17 cellular contexts compared by ENCODE assay signal in the genomic region with DNA sequence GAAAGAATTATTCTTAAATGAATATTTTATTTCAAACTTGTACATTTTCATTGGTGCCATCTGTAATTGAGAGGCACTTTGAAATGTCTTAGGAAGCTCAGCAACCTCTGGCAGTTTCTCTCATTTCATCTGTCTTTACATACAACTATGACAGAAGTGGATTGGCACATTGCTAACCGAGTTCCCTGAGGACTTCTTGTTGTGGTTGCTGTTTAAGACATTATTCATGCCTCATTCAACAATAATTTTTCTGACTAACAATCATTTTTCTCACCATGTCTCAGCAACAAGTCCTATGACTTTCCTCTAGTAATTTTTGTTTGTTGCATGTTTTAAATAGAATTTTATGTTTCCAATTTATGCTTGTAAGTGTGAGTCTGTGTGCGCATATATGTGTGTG.
DNase-seq lines count a peak whose midpoint lies in the region; ATAC-seq and TF ChIP-seq lines count a peak whose summit lies in the region.
"Had no signal": no experiment of that assay in that cellular context is flagged by ENCODE, and none has a peak within 500 bp of the region (broad histone marks: within the 10 kb centered on the region; RNA-seq: fewer than 3 reads in every experiment).

No MANE protein-coding gene starts in this region.

- no peak overlapping the region for H2BK120ac ChIP-seq in IMR-90 (ENCODE audit: low read depth, low read length)

- no TSS peak for BruUV-seq in IMR-90 (replicated peaks; lab: Mats Ljungman, UMichigan)

- no peak overlapping the region for H3K4ac ChIP-seq in IMR-90 (ENCODE audit: low read depth, low read length)

- H3K4me3 ChIP-seq in IMR-90 (ENCODE audit: insufficient read depth, low read depth, low read length): no peak overlapping the region
- H3K4me3 ChIP-seq: ascending aorta, heart left ventricle, mucosa of descending colon, prostate gland had no signal

- TF ChIP-seq CTCF in IMR-90 (conservative IDR thresholded peaks at IDR 0.05; ENCODE audit: low read depth, low read length): no peak

- 0 out of 2 replicates have a peak, but pooled peaks cover 3% of the 10 kb centered on the region for H3K9me1 ChIP-seq in IMR-90 (ENCODE audit: insufficient read depth, low read length)

- no peak overlapping the region for H4K91ac ChIP-seq in IMR-90 (ENCODE audit: insufficient read depth, low read depth, low read length)

- H2BK15ac ChIP-seq in IMR-90 (ENCODE audit: low read depth, low read length): no peak overlapping the region

- no peak overlapping the region for H4K5ac ChIP-seq in IMR-90 (ENCODE audit: low read depth, low read length)

- H3K9ac ChIP-seq in IMR-90 (ENCODE audit: low read depth, low read length): no peak overlapping the region

- intact Hi-C loops in IMR-90 (cut with micrococcal nuclease): no loop called here

- DNase-seq in AG20443 (ENCODE audit: low spot score) (peak; percentile 16), IMR-90 (peak; percentile 60), astrocyte of the hippocampus (ENCODE audit: low read depth, low spot score) (peak; percentile 21), kidney tubule cell (ENCODE audit: low spot score) (peak; percentile 17), D341Med (ENCODE audit: low spot score) (no peak), C1 segment of cervical spinal cord (lab: John Stamatoyannopoulos, UW) (no peak)
- DNase-seq: activated CD8-positive, alpha-beta T cell treated with anti-CD3 and anti-CD28 coated beads, Interleukin-2, amount 10 ng/mL, durations not matched to agents 7 days and 5 days; DMS79; effector memory CD4-positive, alpha-beta T cell; heart left ventricle; mucosa of descending colon; NCI-H2081 had no signal

- H3K27ac ChIP-seq in IMR-90 (ENCODE audit: insufficient read depth, low read length): no peak overlapping the region
- H3K27ac ChIP-seq: ascending aorta, heart left ventricle, prostate gland had no signal

- H3K14ac ChIP-seq in IMR-90 (replicated peaks; ENCODE audit: low read depth, low read length): no peak overlapping the region

- no peak for TF ChIP-seq RAD21 in IMR-90 (IDR thresholded peaks at IDR 0.05; ENCODE audit: low read length)

- no peak overlapping the region for H4K8ac ChIP-seq in IMR-90 (ENCODE audit: low read depth in 2 of 2, low read length in 2 of 2)

- no peak overlapping the region for H2BK20ac ChIP-seq in IMR-90 (ENCODE audit: low read depth, low read length)

- no peaks in the 10 kb centered on the region for H3K36me3 ChIP-seq in IMR-90 (ENCODE audit: control insufficient read depth, insufficient read depth, low read length)
- H3K36me3 ChIP-seq: ascending aorta, heart left ventricle, prostate gland had no signal

- no CpG with 5 or more reads among the region's 2 CpGs for WGBS in IMR-90 (ENCODE audit: extremely low coverage in 2 of 2, insufficient read length in 1 of 2), 2 experiments

- no peaks in the 10 kb centered on the region for H3K9me3 ChIP-seq in IMR-90 (ENCODE audit: control insufficient read depth, insufficient read depth, low read length)
- H3K9me3 ChIP-seq: ascending aorta, mucosa of descending colon, prostate gland had no signal

- H3K4me1 ChIP-seq in IMR-90 (ENCODE audit: control insufficient read depth, insufficient read depth, low read length): peaks cover 3% of the 10 kb centered on the region
- H3K4me1 ChIP-seq: ascending aorta, heart left ventricle, prostate gland had no signal

- H4K20me1 ChIP-seq in IMR-90 (ENCODE audit: insufficient read depth, low read length): no peaks in the 10 kb centered on the region

- H3K56ac ChIP-seq in IMR-90 (ENCODE audit: extremely low read depth, insufficient read depth, low read length): no peak overlapping the region

- ATAC-seq in IMR-90 (ENCODE audit: low read depth): no peak; the same call in 1 of the 2 replicates
- no peak for ATAC-seq in GM21526 (IDR thresholded peaks at IDR 0.05; ENCODE audit: low FRiP score, unreplicated experiment)
- no peak for ATAC-seq in HG03135 (IDR thresholded peaks at IDR 0.05; ENCODE audit: unreplicated experiment)
- ATAC-seq: activated CD8-positive, alpha-beta T cell treated with anti-CD3 and anti-CD28 coated beads, Interleukin-2, amount 10 ng/mL, durations not matched to agents 7 days and 5 days; heart left ventricle; mucosa of descending colon; SK-N-SH treated with all-trans-retinoic acid at 6 μM for 48 hours had no signal

- H3K18ac ChIP-seq in IMR-90 (ENCODE audit: low read depth, low read length): no peak overlapping the region

- no peak overlapping the region for H2BK5ac ChIP-seq in IMR-90 (ENCODE audit: low read depth, low read length, poor library complexity, severe bottlenecking)

- H3K4me2 ChIP-seq in IMR-90 (ENCODE audit: low read depth, low read length): peak overlapping the region; percentile 46; the same call in 1 of the 2 replicates

- H2AK9ac ChIP-seq in IMR-90 (replicated peaks; ENCODE audit: low read depth, low read length, poor library complexity): no peak overlapping the region

- H3K27me3 ChIP-seq in IMR-90 (ENCODE audit: control insufficient read depth, insufficient read depth, low read length): no peaks in the 10 kb centered on the region
- H3K27me3 ChIP-seq: ascending aorta, heart left ventricle had no signal

- no peaks in the 10 kb centered on the region for H3K79me1 ChIP-seq in IMR-90 (ENCODE audit: low read depth in 1 of 2, low read length in 2 of 2)

- POLR2A ChIA-PET in IMR-90 (lab: Charles Lee; ENCODE audit: unreplicated experiment): no interaction called here

- H3K23ac ChIP-seq in IMR-90 (ENCODE audit: low read depth, low read length): no peak overlapping the region

- CTCF ChIA-PET in IMR-90 (lab: Yijun Ruan, JAX): interaction anchor here (0.8 kb wide), 1 partner anchor 22 kb away, joined by 3 read pairs; no protein-coding TSS in a partner anchor

- dilution Hi-C loops in IMR-90 (cut with HindIII; ENCODE audit: low sequenced_read_pairs, unreplicated experiment): no loop called here

- H2AK5ac ChIP-seq in IMR-90 (ENCODE audit: low read depth, low read length): no peak overlapping the region

- TF ChIP-seq POLR2A in IMR-90 (IDR thresholded peaks at IDR 0.05; ENCODE audit: low read depth, low read length): no peak

- in situ Hi-C loops in IMR-90 (cut with MboI; ENCODE audit: low sequenced_read_pairs): no loop called here

- no peak overlapping the region for H2AFZ ChIP-seq in IMR-90 (replicated peaks; ENCODE audit: low read length, poor library complexity)

TF ChIP-seq in IMR-90, 13 proteins besides CTCF, POLR2A, EP300 and RAD21:
- TF ChIP-seq, protein P1, sequence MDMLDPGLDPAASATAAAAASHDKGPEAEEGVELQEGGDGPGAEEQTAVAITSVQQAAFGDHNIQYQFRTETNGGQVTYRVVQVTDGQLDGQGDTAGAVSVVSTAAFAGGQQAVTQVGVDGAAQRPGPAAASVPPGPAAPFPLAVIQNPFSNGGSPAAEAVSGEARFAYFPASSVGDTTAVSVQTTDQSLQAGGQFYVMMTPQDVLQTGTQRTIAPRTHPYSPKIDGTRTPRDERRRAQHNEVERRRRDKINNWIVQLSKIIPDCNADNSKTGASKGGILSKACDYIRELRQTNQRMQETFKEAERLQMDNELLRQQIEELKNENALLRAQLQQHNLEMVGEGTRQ (IDR thresholded peaks at IDR 0.05; ENCODE audit: low read depth, low read length): no peak
- TF ChIP-seq CEBPB (IDR thresholded peaks at IDR 0.05; ENCODE audit: low read depth, low read length): 0 out of 2 replicates have a peak, but pooled peaks have one; percentile 8
TF ChIP-seq in IMR-90: peak in this region for 1.

Comparison
In these comparisons a context has a peak if more than half of its experiments do, and no peak if none do; other contexts are left out.
1. DNase-seq: peak in AG20443 (single experiment), IMR-90 (single experiment), astrocyte of the hippocampus (single experiment) and kidney tubule cell (single experiment); none in D341Med (single experiment) and C1 segment of cervical spinal cord (0 of 14).